29 cellular contexts compared by ENCODE assay signal in the genomic region with DNA sequence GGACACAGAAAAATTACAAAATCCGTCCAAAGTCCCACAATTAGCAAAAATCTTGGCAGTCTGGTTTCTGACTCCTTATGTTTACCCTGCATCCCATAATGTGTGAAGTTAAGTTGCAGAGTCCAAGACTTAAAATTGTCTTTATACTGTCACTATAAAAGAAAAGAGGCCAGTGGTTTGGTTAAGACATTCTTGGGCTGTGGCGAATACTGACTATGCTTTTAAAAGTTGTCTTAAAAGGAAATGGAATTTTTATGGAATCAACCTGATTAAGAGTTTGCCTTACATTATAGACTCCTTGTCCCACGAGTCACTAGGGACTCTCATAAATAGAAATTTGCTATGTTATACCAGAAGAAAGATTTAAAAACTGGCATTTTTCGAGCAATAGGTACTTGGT. TPM values are rescaled to one million over a fixed set of nuclear protein-coding genes. Genes with fewer than 3 reads are reported as not detected.
"Had no signal": no experiment of that assay in that cellular context is flagged by ENCODE, and none has a peak within 500 bp of the region (broad histone marks: within the 10 kb centered on the region; RNA-seq: fewer than 3 reads in every experiment).

No MANE protein-coding gene starts in this region.

- DNase-seq: activated CD4-positive, alpha-beta memory T cell treated with anti-CD3 and anti-CD28 coated beads, Interleukin-2, amount 10 ng/mL, durations not matched to agents 7 days and 5 days; activated CD4-positive, alpha-beta T cell treated with anti-CD3 and anti-CD28 coated beads for 1 hour; activated CD4-positive, alpha-beta T cell treated with anti-CD3 and anti-CD28 coated beads for 4 hours; activated CD4-positive, alpha-beta T cell treated with anti-CD3 and anti-CD28 coated beads, Interleukin-2, amount 10 ng/mL, durations not matched to agents 7 days and 5 days; activated CD4-positive, alpha-beta T cell treated with anti-CD3 and anti-CD28 coated beads, Interleukin-2, amount 50 U/mL, for 4 hours; activated CD8-positive, alpha-beta memory T cell treated with anti-CD3 and anti-CD28 coated beads, Interleukin-2, amount 50 U/mL, for 48 hours; activated gamma-delta T cell; activated naive CD4-positive, alpha-beta T cell; activated naive CD4-positive, alpha-beta T cell treated with anti-CD3 and anti-CD28 coated beads, Interleukin-2, amount 10 ng/mL, durations not matched to agents 7 days and 5 days; activated naive CD8-positive, alpha-beta T cell treated with anti-CD3 and anti-CD28 coated beads, Interleukin-2, amount 10 ng/mL, durations not matched to agents 7 days and 5 days; activated T-cell treated with anti-CD3 and anti-CD28 coated beads for 4 hours; activated T-cell treated with anti-CD3 and anti-CD28 coated beads, Interleukin-2, amount 50 U/mL, for 24 hours; activated T-cell treated with anti-CD3 and anti-CD28 coated beads, Interleukin-2, amount 50 U/mL, for 72 hours; central memory CD4-positive, alpha-beta T cell; dorsolateral prefrontal cortex; effector memory CD4-positive, alpha-beta T cell; endodermal cell; foreskin fibroblast; head of caudate nucleus; T-helper 2 cell had no signal

- H3K27ac ChIP-seq: ascending aorta, breast epithelium, cardiac muscle cell, coronary artery, VCaP had no signal

- H3K9me3 ChIP-seq: ascending aorta, breast epithelium had no signal

- H3K4me3 ChIP-seq: ascending aorta, breast epithelium, cardiac muscle cell, coronary artery, dorsolateral prefrontal cortex had no signal

- H3K36me3 ChIP-seq: ascending aorta, breast epithelium, cardiac muscle cell had no signal

- H3K27me3 ChIP-seq: ascending aorta, breast epithelium, cardiac muscle cell, dorsolateral prefrontal cortex had no signal

- ATAC-seq: activated naive CD4-positive, alpha-beta T cell treated with anti-CD3 and anti-CD28 coated beads, Interleukin-2, amount 50 U/mL, for 72 hours; activated T-cell treated with anti-CD3 and anti-CD28 coated beads, Interleukin-2, amount 50 U/mL, for 72 hours; esophagus mucosa; WTC11 had no signal

- H3K4me1 ChIP-seq: ascending aorta, breast epithelium had no signal

RNA-seq across cellular contexts. Expression of gene NTNG1, which starts 31.6 kb away (rescaled TPM):
- total RNA-seq: activated CD4-positive, alpha-beta memory T cell treated with anti-CD3 and anti-CD28 coated beads, Interleukin-2, amount 10 ng/mL, durations not matched to agents 7 days and 5 days; activated CD4-positive, alpha-beta T cell treated with anti-CD3 and anti-CD28 coated beads, Interleukin-2, amount 10 ng/mL, durations not matched to agents 7 days and 5 days; ascending aorta; T-helper 1 cell treated with Interleukin-12 subunit alpha and Interleukin-12 subunit beta and Interleukin-4 antibody, amounts not matched to agents 30 ng/mL and 1 ng/mL, for 36 hours had no signal
